In the genomic region with DNA sequence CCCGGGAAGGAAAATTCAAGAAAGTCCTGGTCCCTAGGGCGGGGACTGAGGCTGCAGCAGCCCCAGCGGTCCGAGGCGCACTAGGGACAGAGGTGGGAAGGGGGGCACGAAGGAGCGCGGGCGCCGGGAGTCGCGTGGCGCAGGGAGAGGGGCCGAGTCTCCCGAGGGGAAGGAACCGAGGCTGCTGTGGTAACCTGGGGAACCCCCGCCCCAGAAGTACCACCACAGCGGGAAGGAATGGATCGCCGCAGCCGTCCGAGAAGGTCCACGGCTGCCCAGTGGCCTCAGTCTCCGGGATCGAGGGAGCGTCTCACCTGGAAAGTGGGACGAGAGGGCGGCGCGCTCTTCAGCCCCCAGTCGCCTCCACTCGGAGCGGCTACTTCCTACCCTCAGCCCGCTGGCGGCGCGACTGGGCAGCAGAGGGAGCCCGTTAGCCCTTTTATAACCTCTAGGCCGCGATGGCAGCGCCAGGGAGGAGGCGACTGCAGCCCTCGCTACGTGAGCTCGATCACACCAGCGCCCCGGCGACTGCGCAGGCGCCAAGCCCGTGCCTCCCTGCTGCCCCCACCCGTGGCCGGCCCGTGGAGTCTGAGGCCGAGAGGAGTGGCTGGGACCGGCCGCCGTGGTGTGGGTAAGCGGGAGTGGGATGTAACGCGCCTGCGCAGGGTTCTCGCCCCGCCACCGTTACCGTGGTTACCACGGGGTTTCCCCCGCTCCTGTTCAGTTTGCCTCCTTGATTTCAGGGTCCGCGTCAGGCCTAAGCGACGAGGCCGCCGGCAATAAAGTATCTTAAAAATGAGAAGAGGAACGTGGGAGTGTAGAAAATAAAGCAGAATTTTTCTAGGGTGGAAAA, we compare ENCODE assay signal across 1 cellular context.
A peak's percentile ranks its signal among the peaks of the same experiment; 100 is the strongest.
TF ChIP-seq lines count a peak whose summit lies in the region.

TSS of gene P4HA1 (minus strand) at position 415 of the 853 bp plus-strand sequence. CDS start 21,983 bp downstream, outside the sequence.

TF ChIP-seq in GM12878, 131 proteins besides CTCF, POLR2A, EP300 and RAD21 (continued from another document and continues in another):
- TF ChIP-seq, protein P1, sequence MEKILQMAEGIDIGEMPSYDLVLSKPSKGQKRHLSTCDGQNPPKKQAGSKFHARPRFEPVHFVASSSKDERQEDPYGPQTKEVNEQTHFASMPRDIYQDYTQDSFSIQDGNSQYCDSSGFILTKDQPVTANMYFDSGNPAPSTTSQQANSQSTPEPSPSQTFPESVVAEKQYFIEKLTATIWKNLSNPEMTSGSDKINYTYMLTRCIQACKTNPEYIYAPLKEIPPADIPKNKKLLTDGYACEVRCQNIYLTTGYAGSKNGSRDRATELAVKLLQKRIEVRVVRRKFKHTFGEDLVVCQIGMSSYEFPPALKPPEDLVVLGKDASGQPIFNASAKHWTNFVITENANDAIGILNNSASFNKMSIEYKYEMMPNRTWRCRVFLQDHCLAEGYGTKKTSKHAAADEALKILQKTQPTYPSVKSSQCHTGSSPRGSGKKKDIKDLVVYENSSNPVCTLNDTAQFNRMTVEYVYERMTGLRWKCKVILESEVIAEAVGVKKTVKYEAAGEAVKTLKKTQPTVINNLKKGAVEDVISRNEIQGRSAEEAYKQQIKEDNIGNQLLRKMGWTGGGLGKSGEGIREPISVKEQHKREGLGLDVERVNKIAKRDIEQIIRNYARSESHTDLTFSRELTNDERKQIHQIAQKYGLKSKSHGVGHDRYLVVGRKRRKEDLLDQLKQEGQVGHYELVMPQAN (conservative IDR thresholded peaks at IDR 0.05), result peak; percentile 82
- TF ChIP-seq CBX3 (IDR thresholded peaks at IDR 0.05; ENCODE audit: borderline replicate concordance, low read depth), result no peak
- no peak for TF ChIP-seq TCF7 (IDR thresholded peaks at IDR 0.05; ENCODE audit: borderline replicate concordance)
- TF ChIP-seq USF1 (IDR thresholded peaks at IDR 0.05; ENCODE audit: borderline replicate concordance, extremely low read length, insufficient read depth, low read depth, low read length), result no peak
- peak; percentile 100 for TF ChIP-seq BACH1 (IDR thresholded peaks at IDR 0.05; ENCODE audit: borderline replicate concordance)
- TF ChIP-seq, protein P2, sequence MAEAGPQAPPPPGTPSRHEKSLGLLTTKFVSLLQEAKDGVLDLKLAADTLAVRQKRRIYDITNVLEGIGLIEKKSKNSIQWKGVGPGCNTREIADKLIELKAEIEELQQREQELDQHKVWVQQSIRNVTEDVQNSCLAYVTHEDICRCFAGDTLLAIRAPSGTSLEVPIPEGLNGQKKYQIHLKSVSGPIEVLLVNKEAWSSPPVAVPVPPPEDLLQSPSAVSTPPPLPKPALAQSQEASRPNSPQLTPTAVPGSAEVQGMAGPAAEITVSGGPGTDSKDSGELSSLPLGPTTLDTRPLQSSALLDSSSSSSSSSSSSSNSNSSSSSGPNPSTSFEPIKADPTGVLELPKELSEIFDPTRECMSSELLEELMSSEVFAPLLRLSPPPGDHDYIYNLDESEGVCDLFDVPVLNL (IDR thresholded peaks at IDR 0.05; ENCODE audit: low read depth, low read length), result peak; percentile 50; the same call in 1 of the 2 replicates
- TF ChIP-seq STAT3 (IDR thresholded peaks at IDR 0.05; ENCODE audit: low read depth, low read length), result no peak
- peak; percentile 96 for TF ChIP-seq LARP7 (IDR thresholded peaks at IDR 0.05)
- TF ChIP-seq, protein P3, sequence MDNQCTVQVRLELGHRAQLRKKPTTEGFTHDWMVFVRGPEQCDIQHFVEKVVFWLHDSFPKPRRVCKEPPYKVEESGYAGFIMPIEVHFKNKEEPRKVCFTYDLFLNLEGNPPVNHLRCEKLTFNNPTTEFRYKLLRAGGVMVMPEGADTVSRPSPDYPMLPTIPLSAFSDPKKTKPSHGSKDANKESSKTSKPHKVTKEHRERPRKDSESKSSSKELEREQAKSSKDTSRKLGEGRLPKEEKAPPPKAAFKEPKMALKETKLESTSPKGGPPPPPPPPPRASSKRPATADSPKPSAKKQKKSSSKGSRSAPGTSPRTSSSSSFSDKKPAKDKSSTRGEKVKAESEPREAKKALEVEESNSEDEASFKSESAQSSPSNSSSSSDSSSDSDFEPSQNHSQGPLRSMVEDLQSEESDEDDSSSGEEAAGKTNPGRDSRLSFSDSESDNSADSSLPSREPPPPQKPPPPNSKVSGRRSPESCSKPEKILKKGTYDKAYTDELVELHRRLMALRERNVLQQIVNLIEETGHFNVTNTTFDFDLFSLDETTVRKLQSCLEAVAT (IDR thresholded peaks at IDR 0.05), result peak; percentile 87
- no peak for TF ChIP-seq SUPT20H (IDR thresholded peaks at IDR 0.05; ENCODE audit: borderline replicate concordance, control insufficient read depth, low read depth, low read length)
- TF ChIP-seq ZBTB11 (CRISPR knock-in tag; IDR thresholded peaks at IDR 0.05), result no peak
- no peak for TF ChIP-seq SIX5 (IDR thresholded peaks at IDR 0.05; ENCODE audit: low read depth, low read length, severe bottlenecking)
- no peak for TF ChIP-seq JUNB (IDR thresholded peaks at IDR 0.05)
- 0 out of 4 replicates have a peak, but pooled peaks of 1 of the 2 experiments have one; percentile 30 for TF ChIP-seq CEBPB (IDR thresholded peaks at IDR 0.05; ENCODE audit: borderline replicate concordance in 1 of 2, low read depth in 2 of 2, low read length in 2 of 2)
- peak; percentile 99 for TF ChIP-seq POLR2AphosphoS2 (IDR thresholded peaks at IDR 0.05; ENCODE audit: low read depth, low read length)
- peak; percentile 84 for TF ChIP-seq YY1 (IDR thresholded peaks at IDR 0.05; ENCODE audit: low read depth, low read length)
- TF ChIP-seq ETV6 (conservative IDR thresholded peaks at IDR 0.05 in 1 of 2, IDR thresholded peaks at IDR 0.05 in 1 of 2; ENCODE audit: borderline replicate concordance in 1 of 2, low read depth in 1 of 2), result no peak
- no peak for TF ChIP-seq NFYA (IDR thresholded peaks at IDR 0.05; ENCODE audit: borderline replicate concordance, low read depth, low read length)
- no peak for TF ChIP-seq FOXK2 (IDR thresholded peaks at IDR 0.05)
- TF ChIP-seq SMC3 (IDR thresholded peaks at IDR 0.05; ENCODE audit: borderline replicate concordance, low read length), result peak; percentile 61
- no peak for TF ChIP-seq KAT2A (conservative IDR thresholded peaks at IDR 0.05; ENCODE audit: control insufficient read depth, low read depth, low read length)
- TF ChIP-seq, protein P4, sequence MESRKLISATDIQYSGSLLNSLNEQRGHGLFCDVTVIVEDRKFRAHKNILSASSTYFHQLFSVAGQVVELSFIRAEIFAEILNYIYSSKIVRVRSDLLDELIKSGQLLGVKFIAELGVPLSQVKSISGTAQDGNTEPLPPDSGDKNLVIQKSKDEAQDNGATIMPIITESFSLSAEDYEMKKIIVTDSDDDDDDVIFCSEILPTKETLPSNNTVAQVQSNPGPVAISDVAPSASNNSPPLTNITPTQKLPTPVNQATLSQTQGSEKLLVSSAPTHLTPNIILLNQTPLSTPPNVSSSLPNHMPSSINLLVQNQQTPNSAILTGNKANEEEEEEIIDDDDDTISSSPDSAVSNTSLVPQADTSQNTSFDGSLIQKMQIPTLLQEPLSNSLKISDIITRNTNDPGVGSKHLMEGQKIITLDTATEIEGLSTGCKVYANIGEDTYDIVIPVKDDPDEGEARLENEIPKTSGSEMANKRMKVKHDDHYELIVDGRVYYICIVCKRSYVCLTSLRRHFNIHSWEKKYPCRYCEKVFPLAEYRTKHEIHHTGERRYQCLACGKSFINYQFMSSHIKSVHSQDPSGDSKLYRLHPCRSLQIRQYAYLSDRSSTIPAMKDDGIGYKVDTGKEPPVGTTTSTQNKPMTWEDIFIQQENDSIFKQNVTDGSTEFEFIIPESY (IDR thresholded peaks at IDR 0.05), result no peak; the same call in 1 of the 2 replicates
- peak; percentile 88 for TF ChIP-seq RB1 (IDR thresholded peaks at IDR 0.05; ENCODE audit: borderline replicate concordance)
- TF ChIP-seq ZBED1 (IDR thresholded peaks at IDR 0.05; ENCODE audit: borderline replicate concordance), result 0 out of 2 replicates have a peak, but pooled peaks have one; percentile 58
- TF ChIP-seq ESRRA (IDR thresholded peaks at IDR 0.05; ENCODE audit: low read length), result no peak
- peak; percentile 49; the same call in 1 of the 2 replicates for TF ChIP-seq MEF2A (IDR thresholded peaks at IDR 0.05; ENCODE audit: insufficient read depth, low read depth, low read length)
- no peak for TF ChIP-seq ATF2 (IDR thresholded peaks at IDR 0.05; ENCODE audit: low read length)
- TF ChIP-seq, protein P5, sequence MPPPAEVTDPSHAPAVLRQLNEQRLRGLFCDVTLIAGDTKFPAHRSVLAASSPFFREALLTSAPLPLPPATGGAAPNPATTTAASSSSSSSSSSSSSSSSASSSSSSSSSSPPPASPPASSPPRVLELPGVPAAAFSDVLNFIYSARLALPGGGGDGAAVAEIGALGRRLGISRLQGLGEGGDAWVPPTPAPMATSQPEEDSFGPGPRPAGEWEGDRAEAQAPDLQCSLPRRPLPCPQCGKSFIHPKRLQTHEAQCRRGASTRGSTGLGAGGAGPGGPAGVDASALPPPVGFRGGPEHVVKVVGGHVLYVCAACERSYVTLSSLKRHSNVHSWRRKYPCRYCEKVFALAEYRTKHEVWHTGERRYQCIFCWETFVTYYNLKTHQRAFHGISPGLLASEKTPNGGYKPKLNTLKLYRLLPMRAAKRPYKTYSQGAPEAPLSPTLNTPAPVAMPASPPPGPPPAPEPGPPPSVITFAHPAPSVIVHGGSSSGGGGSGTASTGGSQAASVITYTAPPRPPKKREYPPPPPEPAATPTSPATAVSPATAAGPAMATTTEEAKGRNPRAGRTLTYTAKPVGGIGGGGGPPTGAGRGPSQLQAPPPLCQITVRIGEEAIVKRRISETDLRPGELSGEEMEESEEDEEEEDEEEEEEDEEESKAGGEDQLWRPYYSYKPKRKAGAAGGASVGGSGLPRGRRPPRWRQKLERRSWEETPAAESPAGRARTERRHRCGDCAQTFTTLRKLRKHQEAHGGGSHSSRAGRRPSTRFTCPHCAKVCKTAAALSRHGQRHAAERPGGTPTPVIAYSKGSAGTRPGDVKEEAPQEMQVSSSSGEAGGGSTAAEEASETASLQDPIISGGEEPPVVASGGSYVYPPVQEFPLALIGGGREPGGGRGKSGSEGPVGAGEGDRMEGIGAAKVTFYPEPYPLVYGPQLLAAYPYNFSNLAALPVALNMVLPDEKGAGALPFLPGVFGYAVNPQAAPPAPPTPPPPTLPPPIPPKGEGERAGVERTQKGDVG (CRISPR knock-in tag; IDR thresholded peaks at IDR 0.05), result no peak
- TF ChIP-seq RUNX3 (IDR thresholded peaks at IDR 0.05; ENCODE audit: low read length), result peak; percentile 68
- no peak for TF ChIP-seq NFIC (IDR thresholded peaks at IDR 0.05; ENCODE audit: low read depth, low read length)
- TF ChIP-seq CHD2 (IDR thresholded peaks at IDR 0.05; ENCODE audit: borderline replicate concordance, low read depth, low read length), result peak; percentile 70; the same call in 1 of the 2 replicates
- TF ChIP-seq TARDBP (IDR thresholded peaks at IDR 0.05; ENCODE audit: borderline replicate concordance), result peak; percentile 9; the same call in 1 of the 2 replicates
- TF ChIP-seq ZNF207 (IDR thresholded peaks at IDR 0.05; ENCODE audit: borderline replicate concordance), result peak; percentile 95
- TF ChIP-seq, protein P6, sequence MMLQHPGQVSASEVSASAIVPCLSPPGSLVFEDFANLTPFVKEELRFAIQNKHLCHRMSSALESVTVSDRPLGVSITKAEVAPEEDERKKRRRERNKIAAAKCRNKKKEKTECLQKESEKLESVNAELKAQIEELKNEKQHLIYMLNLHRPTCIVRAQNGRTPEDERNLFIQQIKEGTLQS (IDR thresholded peaks at IDR 0.05; ENCODE audit: borderline replicate concordance, extremely low read depth, low read depth, low read length), result no peak
- TF ChIP-seq PAX8 (IDR thresholded peaks at IDR 0.05), result no peak
